25 cellular contexts compared by ENCODE assay signal in the genomic region with DNA sequence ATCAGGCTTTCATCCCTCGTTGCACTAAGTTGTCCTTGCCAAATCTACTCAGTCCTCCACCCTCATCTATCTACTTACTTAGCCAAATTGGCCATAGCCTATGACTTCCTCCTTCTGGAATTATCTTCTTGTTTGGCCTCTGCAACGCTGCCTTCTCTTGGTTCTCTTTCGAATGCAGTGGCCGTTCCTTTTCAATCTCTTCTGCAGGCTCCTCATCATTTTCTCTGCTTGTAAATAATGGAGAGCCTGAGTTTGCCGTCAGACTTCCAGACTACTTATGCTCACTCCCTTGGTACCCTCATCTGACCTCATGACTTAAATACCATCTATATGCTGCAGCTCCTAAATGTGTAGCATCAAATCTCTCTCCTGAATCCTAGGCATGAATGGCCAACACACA.
"Had no signal": no experiment of that assay in that cellular context is flagged by ENCODE, and none has a peak within 500 bp of the region (broad histone marks: within the 10 kb centered on the region; RNA-seq: fewer than 3 reads in every experiment).

No MANE protein-coding gene starts in this region.

- ATAC-seq: natural killer cell; right cardiac atrium; stimulated activated naive B cell treated with anti-CD40 and anti-IgM and Interleukin-4, amounts not matched to agents 10 μg/mL and 1 μg/mL and 100 μg/mL, for 72 hours; stimulated activated naive CD8-positive, alpha-beta T cell treated with anti-CD3 and anti-CD28 coated beads, Interleukin-15, Interleukin-2, amounts not matched to agents 100 U/mL and 50 U/mL, for 24 hours had no signal

- H3K27ac Mint-ChIP-seq: mesothelial cell of epicardium; naive B cell; natural killer cell; nephron progenitor cell; progenitor cell of endocrine pancreas; stimulated activated naive B cell treated with anti-CD40 and anti-IgM and Interleukin-4, amounts not matched to agents 10 μg/mL and 1 μg/mL and 100 μg/mL, for 72 hours had no signal

- H3K27ac ChIP-seq: hepatocyte, left ventricle myocardium inferior, ovary, skin epidermis, stomach, suprapubic skin, upper lobe of left lung, vagina had no signal

- H3K79me2 ChIP-seq: hepatocyte had no signal

- H3K4me1 Mint-ChIP-seq: mesothelial cell of epicardium; naive B cell; natural killer cell; stimulated activated naive B cell treated with anti-CD40 and anti-IgM and Interleukin-4, amounts not matched to agents 10 μg/mL and 1 μg/mL and 100 μg/mL, for 72 hours had no signal

- H3K27me3 ChIP-seq: hepatocyte, ovary, stomach, tibial nerve, upper lobe of left lung, vagina had no signal

- H2AFZ ChIP-seq: hepatocyte had no signal

- H3K36me3 ChIP-seq: left ventricle myocardium inferior, ovary, stomach, suprapubic skin, tibial nerve, upper lobe of left lung, vagina had no signal

- DNase-seq: islet precursor cell; left ventricle myocardium inferior; mesendoderm; naive B cell; natural killer cell; nephron progenitor cell; ovary; retina; right cardiac atrium; stimulated activated CD4-positive, alpha-beta T cell treated with anti-CD3 and anti-CD28 coated beads, Interleukin-12 subunit alpha, Interleukin-12 subunit beta, amount 100 ng/mL, for 4 hours; stimulated activated CD4-positive, alpha-beta T cell treated with anti-CD3 and anti-CD28 coated beads, Interleukin-15, amount 100 ng/mL, for 24 hours; stimulated activated CD4-positive, alpha-beta T cell treated with anti-CD3 and anti-CD28 coated beads, Interleukin-2, amount 100 ng/mL, for 24 hours; stimulated activated CD4-positive, alpha-beta T cell treated with anti-CD3 and anti-CD28 coated beads, Interleukin-4, amount 100 ng/mL, for 1 hour; stimulated activated naive B cell treated with anti-CD40 and anti-IgM and Interleukin-4, amounts not matched to agents 10 μg/mL and 1 μg/mL and 100 μg/mL, for 72 hours; stimulated activated naive CD8-positive, alpha-beta T cell treated with anti-CD3 and anti-CD28 coated beads, Interleukin-15, Interleukin-2, amounts not matched to agents 100 U/mL and 50 U/mL, for 24 hours; stomach; upper lobe of left lung had no signal

- H3K4me3 ChIP-seq: hepatocyte, left ventricle myocardium inferior, lung, ovary, skin epidermis, stomach, suprapubic skin, tibial nerve, upper lobe of left lung, vagina had no signal

- H3K9me3 Mint-ChIP-seq: naive B cell; natural killer cell; stimulated activated naive B cell treated with anti-CD40 and anti-IgM and Interleukin-4, amounts not matched to agents 10 μg/mL and 1 μg/mL and 100 μg/mL, for 72 hours had no signal

- H3K4me3 Mint-ChIP-seq: mesothelial cell of epicardium; naive B cell; natural killer cell; nephron progenitor cell; stimulated activated naive B cell treated with anti-CD40 and anti-IgM and Interleukin-4, amounts not matched to agents 10 μg/mL and 1 μg/mL and 100 μg/mL, for 72 hours had no signal

- H3K27me3 Mint-ChIP-seq: progenitor cell of endocrine pancreas had no signal

- H3K4me2 ChIP-seq: hepatocyte had no signal

- H3K36me3 Mint-ChIP-seq: mesothelial cell of epicardium; natural killer cell; stimulated activated naive B cell treated with anti-CD40 and anti-IgM and Interleukin-4, amounts not matched to agents 10 μg/mL and 1 μg/mL and 100 μg/mL, for 72 hours had no signal

- H3K9me3 ChIP-seq: left ventricle myocardium inferior, ovary, stomach, suprapubic skin, tibial nerve, upper lobe of left lung, vagina had no signal

- H3K4me1 ChIP-seq: left ventricle myocardium inferior, stomach, suprapubic skin, upper lobe of left lung, vagina had no signal
